16 cellular contexts compared by ENCODE assay signal in genomic region chr16:55116165-55116894, GRCh38.
DNase-seq lines count a peak whose midpoint lies in the region; ATAC-seq and TF ChIP-seq lines count a peak whose summit lies in the region.
"Had no signal": no experiment of that assay in that cellular context is flagged by ENCODE, and none has a peak within 500 bp of the region (broad histone marks: within the 10 kb centered on the region; RNA-seq: fewer than 3 reads in every experiment).

No MANE protein-coding gene starts in this region.

- POLR2A ChIA-PET in AG04450 (lab: Yijun Ruan, JAX), result no interaction called here

- no peaks in the 10 kb centered on the region for H4K20me1 ChIP-seq in GM23248 (ENCODE audit: insufficient read depth)

- peak; percentile 20 for DNase-seq in AG04450 (ENCODE audit: low read depth, low spot score)
- peak; percentile 94 for DNase-seq in GM23248
- peak; percentile 86 for DNase-seq in amniotic stem cell (lab: John Stamatoyannopoulos, UW)
- DNase-seq in fibroblast of villous mesenchyme (ENCODE audit: low read depth), result peak; percentile 82
- DNase-seq in LoVo (ENCODE audit: low spot score), result no peak
- DNase-seq in midbrain (lab: John Stamatoyannopoulos, UW), result no peak
- DNase-seq: activated CD4-positive, CD25-positive, alpha-beta regulatory T cell; activated CD8-positive, alpha-beta memory T cell treated with anti-CD3 and anti-CD28 coated beads, Interleukin-2, amount 10 ng/mL, durations not matched to agents 7 days and 5 days; activated effector memory CD4-positive, alpha-beta T cell treated with Interleukin-2 at 50 U/mL for 16 hours; amygdala; mesendoderm; NCI-H1092 treated with DMSO at 0.1 percent for 48 hours; stimulated activated CD4-positive, alpha-beta T cell treated with anti-CD3 and anti-CD28 coated beads, Interleukin-15, amount 100 ng/mL, for 24 hours had no signal

- peaks cover 3% of the 10 kb centered on the region for H3K9me3 ChIP-seq in AG04450 (ENCODE audit: control insufficient read depth, insufficient read depth, low read length)
- H3K9me3 ChIP-seq in GM23248 (ENCODE audit: low read depth), result no peaks in the 10 kb centered on the region

- TF ChIP-seq CTCF in AG04450 (IDR thresholded peaks at IDR 0.05; ENCODE audit: low read depth, low read length) (no peak), fibroblast of villous mesenchyme (IDR thresholded peaks at IDR 0.05; ENCODE audit: insufficient read depth, low read depth, low read length) (no peak)

- H3K9me2 ChIP-seq in GM23248 (ENCODE audit: insufficient read depth), result no peaks in the 10 kb centered on the region

- peaks cover 10% of the 10 kb centered on the region for H3K4me1 ChIP-seq in GM23248 (ENCODE audit: insufficient read depth)

- peak overlapping the region; percentile 66 for H3K4me2 ChIP-seq in GM23248 (ENCODE audit: unreplicated experiment)

- CTCF ChIA-PET in AG04450 (lab: Charles Lee), result no interaction called here

- 24 to 27% methylated on average over 13 of the region's 13 CpGs for WGBS in GM23248 (ENCODE audit: low coverage in 1 of 2, low lambda C conversion rate in 2 of 2, missing lambda C conversion rate in 2 of 2), 2 experiments

- H3K36me3 ChIP-seq in GM23248 (ENCODE audit: low read depth), result no peaks in the 10 kb centered on the region

- peak overlapping the region; percentile 75 for H2AFZ ChIP-seq in GM23248

- peak overlapping the region; percentile 53 for H3K9ac ChIP-seq in GM23248

- H3K27ac ChIP-seq in AG04450 (ENCODE audit: low read depth, low read length) (no peak overlapping the region), GM23248 (peak overlapping the region; percentile 63)

- H3F3A ChIP-seq in GM23248 (ENCODE audit: insufficient read depth), result no peaks in the 10 kb centered on the region; the same call in 1 of the 2 replicates

- ATAC-seq in HG02970 (IDR thresholded peaks at IDR 0.05; ENCODE audit: low FRiP score, unreplicated experiment) (no peak), HG02798 (IDR thresholded peaks at IDR 0.05; ENCODE audit: poor library complexity, unreplicated experiment) (no peak)
- ATAC-seq: activated CD8-positive, alpha-beta memory T cell treated with anti-CD3 and anti-CD28 coated beads, Interleukin-2, amount 10 ng/mL, durations not matched to agents 7 days and 5 days; HCT116 had no signal

- H3K4me3 ChIP-seq in AG04450 (ENCODE audit: low read depth, low read length), result no peak overlapping the region
- no peak overlapping the region for H3K4me3 ChIP-seq in GM23248
- no peak overlapping the region for H3K4me3 ChIP-seq in fibroblast of villous mesenchyme (ENCODE audit: low read depth, low read length)

- H3K27me3 ChIP-seq in AG04450 (ENCODE audit: control insufficient read depth, insufficient read depth, low read length), result no peaks in the 10 kb centered on the region
- H3K27me3 ChIP-seq in GM23248 (replicated peaks; ENCODE audit: insufficient read depth), result 0 out of 2 replicates have a peak, but pooled peaks cover 6% of the 10 kb centered on the region

- H3K79me2 ChIP-seq in GM23248 (ENCODE audit: insufficient read depth), result no peaks in the 10 kb centered on the region

- in situ Hi-C loops in GM23248 (cut with MboI), result no loop called here

Comparison
In these comparisons a context has a peak if more than half of its experiments do, and no peak if none do; other contexts are left out.
1. DNase-seq: peak in AG04450 (single experiment), GM23248 (single experiment), amniotic stem cell (single experiment) and fibroblast of villous mesenchyme (single experiment); none in LoVo (single experiment) and midbrain (single experiment).